1 cellular context compared by ENCODE assay signal in the genomic region with DNA sequence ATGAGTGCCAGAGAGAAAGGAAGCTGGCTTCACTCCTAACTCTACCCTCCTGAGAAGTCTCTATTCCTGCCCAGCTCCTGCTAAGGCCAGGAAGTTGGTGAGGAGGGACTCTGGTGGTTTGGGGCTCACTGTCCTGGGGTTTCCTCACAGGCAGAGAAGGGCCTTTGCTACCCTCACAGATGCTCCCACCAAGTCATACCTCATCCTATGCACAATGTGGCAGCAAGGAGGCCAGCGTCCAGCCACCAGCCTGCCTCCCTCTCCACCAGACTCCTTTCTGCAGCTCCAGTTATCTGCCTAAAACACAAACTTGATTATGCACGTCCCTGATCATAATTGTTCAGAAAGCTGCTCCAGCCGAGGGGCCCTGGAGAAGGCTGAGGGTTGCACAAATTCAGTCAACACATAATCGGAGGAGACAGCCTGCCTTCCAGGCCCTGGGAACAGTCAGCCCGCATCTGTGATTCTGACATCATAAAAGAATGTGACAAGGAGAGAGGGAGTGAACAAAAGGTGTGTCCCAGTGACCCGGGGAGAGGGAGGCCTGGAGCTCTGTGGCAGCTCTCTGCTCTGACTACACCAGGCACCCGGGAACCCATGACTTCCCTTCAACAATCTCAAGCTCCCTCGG.
TF ChIP-seq lines count a peak whose summit lies in the region.

No MANE protein-coding gene starts in this region.

TF ChIP-seq in SK-N-SH, 30 proteins besides CTCF, POLR2A, EP300 and RAD21 (continued from another document):
- TF ChIP-seq RCOR1 (IDR thresholded peaks at IDR 0.05; ENCODE audit: low read length): peak; percentile 76
- TF ChIP-seq, protein P1, sequence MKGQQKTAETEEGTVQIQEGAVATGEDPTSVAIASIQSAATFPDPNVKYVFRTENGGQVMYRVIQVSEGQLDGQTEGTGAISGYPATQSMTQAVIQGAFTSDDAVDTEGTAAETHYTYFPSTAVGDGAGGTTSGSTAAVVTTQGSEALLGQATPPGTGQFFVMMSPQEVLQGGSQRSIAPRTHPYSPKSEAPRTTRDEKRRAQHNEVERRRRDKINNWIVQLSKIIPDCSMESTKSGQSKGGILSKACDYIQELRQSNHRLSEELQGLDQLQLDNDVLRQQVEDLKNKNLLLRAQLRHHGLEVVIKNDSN (IDR thresholded peaks at IDR 0.05; ENCODE audit: borderline replicate concordance, low read depth): no peak
- TF ChIP-seq JUND (IDR thresholded peaks at IDR 0.05): no peak
- peak; percentile 46 for TF ChIP-seq CHD2 (IDR thresholded peaks at IDR 0.05; ENCODE audit: low read length, partially characterized antibody)
- TF ChIP-seq YY1 (IDR thresholded peaks at IDR 0.05; ENCODE audit: low read depth): no peak
- peak; percentile 36; the same call in 1 of the 2 replicates for TF ChIP-seq RFX5 (IDR thresholded peaks at IDR 0.05; ENCODE audit: low read length)
- TF ChIP-seq, protein P2, sequence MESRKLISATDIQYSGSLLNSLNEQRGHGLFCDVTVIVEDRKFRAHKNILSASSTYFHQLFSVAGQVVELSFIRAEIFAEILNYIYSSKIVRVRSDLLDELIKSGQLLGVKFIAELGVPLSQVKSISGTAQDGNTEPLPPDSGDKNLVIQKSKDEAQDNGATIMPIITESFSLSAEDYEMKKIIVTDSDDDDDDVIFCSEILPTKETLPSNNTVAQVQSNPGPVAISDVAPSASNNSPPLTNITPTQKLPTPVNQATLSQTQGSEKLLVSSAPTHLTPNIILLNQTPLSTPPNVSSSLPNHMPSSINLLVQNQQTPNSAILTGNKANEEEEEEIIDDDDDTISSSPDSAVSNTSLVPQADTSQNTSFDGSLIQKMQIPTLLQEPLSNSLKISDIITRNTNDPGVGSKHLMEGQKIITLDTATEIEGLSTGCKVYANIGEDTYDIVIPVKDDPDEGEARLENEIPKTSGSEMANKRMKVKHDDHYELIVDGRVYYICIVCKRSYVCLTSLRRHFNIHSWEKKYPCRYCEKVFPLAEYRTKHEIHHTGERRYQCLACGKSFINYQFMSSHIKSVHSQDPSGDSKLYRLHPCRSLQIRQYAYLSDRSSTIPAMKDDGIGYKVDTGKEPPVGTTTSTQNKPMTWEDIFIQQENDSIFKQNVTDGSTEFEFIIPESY (IDR thresholded peaks at IDR 0.05; ENCODE audit: borderline replicate concordance, low read depth): no peak
- TF ChIP-seq, protein P3, sequence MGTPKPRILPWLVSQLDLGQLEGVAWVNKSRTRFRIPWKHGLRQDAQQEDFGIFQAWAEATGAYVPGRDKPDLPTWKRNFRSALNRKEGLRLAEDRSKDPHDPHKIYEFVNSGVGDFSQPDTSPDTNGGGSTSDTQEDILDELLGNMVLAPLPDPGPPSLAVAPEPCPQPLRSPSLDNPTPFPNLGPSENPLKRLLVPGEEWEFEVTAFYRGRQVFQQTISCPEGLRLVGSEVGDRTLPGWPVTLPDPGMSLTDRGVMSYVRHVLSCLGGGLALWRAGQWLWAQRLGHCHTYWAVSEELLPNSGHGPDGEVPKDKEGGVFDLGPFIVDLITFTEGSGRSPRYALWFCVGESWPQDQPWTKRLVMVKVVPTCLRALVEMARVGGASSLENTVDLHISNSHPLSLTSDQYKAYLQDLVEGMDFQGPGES (IDR thresholded peaks at IDR 0.05; ENCODE audit: low read depth, low read length): no peak
- TF ChIP-seq MXI1 (IDR thresholded peaks at IDR 0.05; ENCODE audit: low read depth, low read length): peak; percentile 14; the same call in 1 of the 2 replicates
- TF ChIP-seq SMC3 (IDR thresholded peaks at IDR 0.05; ENCODE audit: low read depth, low read length): 0 out of 2 replicates have a peak, but pooled peaks have one; percentile 8
- peak; percentile 74 for TF ChIP-seq TCF12 (IDR thresholded peaks at IDR 0.05)
- TF ChIP-seq NFIC (IDR thresholded peaks at IDR 0.05; ENCODE audit: borderline replicate concordance): no peak
- TF ChIP-seq, protein P4, sequence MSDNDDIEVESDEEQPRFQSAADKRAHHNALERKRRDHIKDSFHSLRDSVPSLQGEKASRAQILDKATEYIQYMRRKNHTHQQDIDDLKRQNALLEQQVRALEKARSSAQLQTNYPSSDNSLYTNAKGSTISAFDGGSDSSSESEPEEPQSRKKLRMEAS (IDR thresholded peaks at IDR 0.05; ENCODE audit: low read depth): peak; percentile 11; the same call in 1 of the 2 replicates
- no peak for TF ChIP-seq TAF1 (IDR thresholded peaks at IDR 0.05; ENCODE audit: borderline replicate concordance, low read depth, low read length)
- TF ChIP-seq ELF1 (IDR thresholded peaks at IDR 0.05): peak; percentile 25; the same call in 1 of the 2 replicates
